In the genomic region with DNA sequence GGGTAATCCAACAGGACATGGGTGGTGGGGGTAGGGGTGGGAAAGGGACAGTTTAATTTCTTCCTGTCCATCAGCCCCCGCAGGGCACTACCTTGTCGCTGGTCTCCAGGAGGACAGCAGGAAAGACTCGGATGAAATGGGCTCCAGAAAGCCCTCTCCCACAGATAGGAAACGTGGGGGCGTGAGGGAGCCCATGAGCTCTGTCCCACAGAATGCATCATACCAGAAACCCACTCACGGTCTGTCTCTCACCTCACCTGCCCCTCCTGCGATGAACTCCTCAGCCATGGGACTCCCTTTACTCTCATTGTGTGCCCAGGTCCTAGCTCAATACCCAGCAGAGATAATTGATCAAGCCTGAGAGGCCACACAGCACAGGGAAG, we compare ENCODE assay signal across 27 cellular contexts.
"Had no signal": no experiment of that assay in that cellular context is flagged by ENCODE, and none has a peak within 500 bp of the region (broad histone marks: within the 10 kb centered on the region; RNA-seq: fewer than 3 reads in every experiment).

No MANE protein-coding gene starts in this region.

- H3K9ac ChIP-seq: parathyroid adenoma had no signal

- H3K4me1 Mint-ChIP-seq: natural killer cell; stimulated activated memory B cell treated with anti-CD40 and anti-IgM and Interleukin-4, amounts not matched to agents 10 μg/mL and 1 μg/mL and 100 μg/mL, for 72 hours had no signal

- H3K9me3 Mint-ChIP-seq: type B pancreatic cell had no signal

- H3K27ac Mint-ChIP-seq: natural killer cell; stimulated activated memory B cell treated with anti-CD40 and anti-IgM and Interleukin-4, amounts not matched to agents 10 μg/mL and 1 μg/mL and 100 μg/mL, for 72 hours; type B pancreatic cell had no signal

- H3K27ac ChIP-seq: epithelial cell of prostate, gastroesophageal sphincter, heart left ventricle, left lung, parathyroid adenoma, prostate gland, right atrium auricular region, sigmoid colon, testis, tibial artery had no signal

- H3K36me3 Mint-ChIP-seq: natural killer cell; stimulated activated memory B cell treated with anti-CD40 and anti-IgM and Interleukin-4, amounts not matched to agents 10 μg/mL and 1 μg/mL and 100 μg/mL, for 72 hours; type B pancreatic cell had no signal

- H3K27me3 ChIP-seq: dorsolateral prefrontal cortex, hepatocyte, right atrium auricular region, sigmoid colon, testis, tibial artery had no signal

- H3K4me1 ChIP-seq: gastroesophageal sphincter, heart left ventricle, left lung, parathyroid adenoma, right atrium auricular region, sigmoid colon, testis, tibial artery had no signal

- ATAC-seq: esophagus mucosa; gastroesophageal sphincter; heart left ventricle; left cardiac atrium; natural killer cell; stimulated activated memory B cell treated with anti-CD40 and anti-IgM and Interleukin-4, amounts not matched to agents 10 μg/mL and 1 μg/mL and 100 μg/mL, for 72 hours; stimulated activated naive CD8-positive, alpha-beta T cell treated with anti-CD3 and anti-CD28 coated beads, Interleukin-15, Interleukin-2, amounts not matched to agents 100 U/mL and 50 U/mL, for 24 hours had no signal

- H3K36me3 ChIP-seq: gastroesophageal sphincter, heart left ventricle, left lung, prostate gland, right atrium auricular region, sigmoid colon, tibial artery had no signal

- H3K4me3 Mint-ChIP-seq: natural killer cell; stimulated activated memory B cell treated with anti-CD40 and anti-IgM and Interleukin-4, amounts not matched to agents 10 μg/mL and 1 μg/mL and 100 μg/mL, for 72 hours; type B pancreatic cell had no signal

- DNase-seq: cerebellar nuclear complex; effector CD4-positive, alpha-beta T cell; foreskin fibroblast; heart left ventricle; left cardiac atrium; left lung; mesendoderm; natural killer cell; occipital lobe; stimulated activated CD4-positive, alpha-beta T cell treated with anti-CD3 and anti-CD28 coated beads, Interleukin-4, amount 100 ng/mL, for 4 hours; stimulated activated naive CD8-positive, alpha-beta T cell treated with anti-CD3 and anti-CD28 coated beads, Interleukin-15, Interleukin-2, amounts not matched to agents 100 U/mL and 50 U/mL, for 24 hours; substantia nigra; testis; tibial artery had no signal

- H3K9me3 ChIP-seq: gastroesophageal sphincter, heart left ventricle, left lung, prostate gland, right atrium auricular region, sigmoid colon, testis, tibial artery had no signal

- FAIRE-seq: colon, urothelium cell line had no signal

- H3K4me3 ChIP-seq: dorsolateral prefrontal cortex, gastroesophageal sphincter, heart left ventricle, hepatocyte, left lung, prostate gland, right atrium auricular region, sigmoid colon, testis, tibial artery had no signal
